In the genomic region with DNA sequence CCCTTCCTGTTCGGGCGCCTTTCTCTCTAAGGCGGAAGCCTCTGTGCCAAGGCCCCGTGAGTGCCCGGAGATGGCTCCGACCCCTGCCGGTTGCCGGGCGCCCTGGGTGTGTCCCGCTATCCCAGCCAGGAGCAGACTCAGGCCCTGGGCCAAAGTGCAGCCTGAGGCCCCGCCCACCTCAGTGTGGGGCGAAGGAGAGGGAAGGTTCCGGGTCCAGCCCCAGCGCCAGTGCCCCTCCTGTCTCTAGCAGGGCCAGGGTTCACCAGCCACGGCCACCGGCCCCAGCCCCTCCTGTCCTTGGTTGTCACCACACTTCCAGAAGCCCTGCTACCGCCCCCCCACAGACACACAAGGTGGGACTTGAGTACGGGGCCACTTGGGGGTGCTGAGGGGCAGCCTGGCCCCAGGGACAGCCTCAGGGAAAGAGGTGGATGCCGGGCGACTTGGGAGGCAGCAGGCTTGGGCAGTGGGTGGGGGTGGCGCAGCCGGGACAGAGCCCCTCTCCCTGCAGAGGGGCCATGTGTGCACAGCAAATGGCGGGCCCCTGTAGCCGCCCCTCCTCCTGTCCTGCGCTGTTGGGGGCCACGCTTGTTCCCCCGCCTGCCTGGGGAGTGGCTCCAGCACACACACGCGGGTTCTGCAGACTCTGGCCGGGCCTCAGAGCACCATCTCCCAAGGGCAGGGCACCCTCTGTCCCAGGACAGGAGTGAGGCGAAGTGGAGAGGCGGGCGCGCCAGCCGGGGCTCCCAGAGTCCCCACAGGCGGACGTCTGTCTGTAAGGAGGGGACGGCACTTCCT, we compare ENCODE assay signal across 1 cellular context.
TF ChIP-seq lines count a peak whose summit lies in the region.

No MANE protein-coding gene starts in this region.

TF ChIP-seq in HepG2, 621 proteins besides CTCF, POLR2A, EP300 and RAD21 (continued from another document and continues in another):
- TF ChIP-seq, protein P1, sequence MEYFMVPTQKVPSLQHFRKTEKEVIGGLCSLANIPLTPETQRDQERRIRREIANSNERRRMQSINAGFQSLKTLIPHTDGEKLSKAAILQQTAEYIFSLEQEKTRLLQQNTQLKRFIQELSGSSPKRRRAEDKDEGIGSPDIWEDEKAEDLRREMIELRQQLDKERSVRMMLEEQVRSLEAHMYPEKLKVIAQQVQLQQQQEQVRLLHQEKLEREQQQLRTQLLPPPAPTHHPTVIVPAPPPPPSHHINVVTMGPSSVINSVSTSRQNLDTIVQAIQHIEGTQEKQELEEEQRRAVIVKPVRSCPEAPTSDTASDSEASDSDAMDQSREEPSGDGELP (IDR thresholded peaks at IDR 0.05; ENCODE audit: borderline replicate concordance, low read depth): peak; percentile 63; the same call in 1 of the 2 replicates
- no peak for TF ChIP-seq ZNF224 (CRISPR knock-in tag; IDR thresholded peaks at IDR 0.05)
- peak; percentile 25 for TF ChIP-seq ZNF781 (CRISPR knock-in tag; IDR thresholded peaks at IDR 0.05; ENCODE audit: borderline replicate concordance, not compliant biosample characterization)
- TF ChIP-seq ZNF431 (CRISPR knock-in tag; IDR thresholded peaks at IDR 0.05; ENCODE audit: borderline replicate concordance, low read depth): 0 out of 2 replicates have a peak, but pooled peaks have one; percentile 60
- TF ChIP-seq ZFP62 (CRISPR knock-in tag; IDR thresholded peaks at IDR 0.05): no peak
- peak; percentile 90 for TF ChIP-seq PHF5A (CRISPR knock-in tag; IDR thresholded peaks at IDR 0.05; ENCODE audit: low read depth, unreplicated experiment)
- no peak for TF ChIP-seq FLYWCH1 (CRISPR knock-in tag; IDR thresholded peaks at IDR 0.05)
- peak; percentile 67 for TF ChIP-seq ZNF883 (CRISPR knock-in tag; IDR thresholded peaks at IDR 0.05; ENCODE audit: not compliant biosample characterization)
- 0 out of 2 replicates have a peak, but pooled peaks have one; percentile 67 for TF ChIP-seq ZNF136 (CRISPR knock-in tag; IDR thresholded peaks at IDR 0.05; ENCODE audit: low read depth)
- no peak for TF ChIP-seq HCFC1 (IDR thresholded peaks at IDR 0.05; ENCODE audit: low read depth, low read length)
- no peak for TF ChIP-seq SYNCRIP (IDR thresholded peaks at IDR 0.05; ENCODE audit: insufficient read depth, low read depth, low read length)
- peak; percentile 77; the same call in 1 of the 2 replicates for TF ChIP-seq GTF3A (CRISPR knock-in tag; conservative IDR thresholded peaks at IDR 0.05)
- TF ChIP-seq ZNF562 (CRISPR knock-in tag; IDR thresholded peaks at IDR 0.05; ENCODE audit: borderline replicate concordance): no peak
- TF ChIP-seq FOXO1 (CRISPR knock-in tag; IDR thresholded peaks at IDR 0.05): peak; percentile 66; the same call in 1 of the 2 replicates
- TF ChIP-seq ISL2 (CRISPR knock-in tag; IDR thresholded peaks at IDR 0.05): peak; percentile 76
- TF ChIP-seq, protein P2, sequence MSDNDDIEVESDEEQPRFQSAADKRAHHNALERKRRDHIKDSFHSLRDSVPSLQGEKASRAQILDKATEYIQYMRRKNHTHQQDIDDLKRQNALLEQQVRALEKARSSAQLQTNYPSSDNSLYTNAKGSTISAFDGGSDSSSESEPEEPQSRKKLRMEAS (IDR thresholded peaks at IDR 0.05): no peak; the same call in 1 of the 2 replicates
- no peak for TF ChIP-seq ZNF335 (CRISPR knock-in tag; IDR thresholded peaks at IDR 0.05)
- no peak; the same call in 1 of the 2 replicates for TF ChIP-seq KMT2A (CRISPR knock-in tag; IDR thresholded peaks at IDR 0.05)
- TF ChIP-seq ZC3H4 (CRISPR knock-in tag; IDR thresholded peaks at IDR 0.05; ENCODE audit: borderline replicate concordance): peak; percentile 90; the same call in 1 of the 2 replicates
- peak; percentile 71 for TF ChIP-seq GATAD2A (CRISPR knock-in tag; IDR thresholded peaks at IDR 0.05)
- TF ChIP-seq, protein P3, sequence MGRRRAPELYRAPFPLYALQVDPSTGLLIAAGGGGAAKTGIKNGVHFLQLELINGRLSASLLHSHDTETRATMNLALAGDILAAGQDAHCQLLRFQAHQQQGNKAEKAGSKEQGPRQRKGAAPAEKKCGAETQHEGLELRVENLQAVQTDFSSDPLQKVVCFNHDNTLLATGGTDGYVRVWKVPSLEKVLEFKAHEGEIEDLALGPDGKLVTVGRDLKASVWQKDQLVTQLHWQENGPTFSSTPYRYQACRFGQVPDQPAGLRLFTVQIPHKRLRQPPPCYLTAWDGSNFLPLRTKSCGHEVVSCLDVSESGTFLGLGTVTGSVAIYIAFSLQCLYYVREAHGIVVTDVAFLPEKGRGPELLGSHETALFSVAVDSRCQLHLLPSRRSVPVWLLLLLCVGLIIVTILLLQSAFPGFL (CRISPR knock-in tag; IDR thresholded peaks at IDR 0.05): no peak
- TF ChIP-seq, protein P4, sequence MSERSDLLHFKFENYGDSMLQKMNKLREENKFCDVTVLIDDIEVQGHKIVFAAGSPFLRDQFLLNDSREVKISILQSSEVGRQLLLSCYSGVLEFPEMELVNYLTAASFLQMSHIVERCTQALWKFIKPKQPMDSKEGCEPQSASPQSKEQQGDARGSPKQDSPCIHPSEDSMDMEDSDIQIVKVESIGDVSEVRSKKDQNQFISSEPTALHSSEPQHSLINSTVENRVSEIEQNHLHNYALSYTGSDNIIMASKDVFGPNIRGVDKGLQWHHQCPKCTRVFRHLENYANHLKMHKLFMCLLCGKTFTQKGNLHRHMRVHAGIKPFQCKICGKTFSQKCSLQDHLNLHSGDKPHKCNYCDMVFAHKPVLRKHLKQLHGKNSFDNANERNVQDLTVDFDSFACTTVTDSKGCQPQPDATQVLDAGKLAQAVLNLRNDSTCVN (CRISPR knock-in tag; IDR thresholded peaks at IDR 0.05; ENCODE audit: borderline replicate concordance): no peak; the same call in 1 of the 2 replicates
- no peak for TF ChIP-seq MBD4 (IDR thresholded peaks at IDR 0.05; ENCODE audit: borderline replicate concordance, low read length)
- TF ChIP-seq RBFOX2 (IDR thresholded peaks at IDR 0.05; ENCODE audit: low read depth, low read length): peak; percentile 92
- TF ChIP-seq SMAD3 (CRISPR knock-in tag; IDR thresholded peaks at IDR 0.05): peak; percentile 67; the same call in 1 of the 2 replicates
- peak; percentile 75; the same call in 1 of the 2 replicates for TF ChIP-seq HOXA3 (CRISPR knock-in tag; IDR thresholded peaks at IDR 0.05)
- TF ChIP-seq, protein P5, sequence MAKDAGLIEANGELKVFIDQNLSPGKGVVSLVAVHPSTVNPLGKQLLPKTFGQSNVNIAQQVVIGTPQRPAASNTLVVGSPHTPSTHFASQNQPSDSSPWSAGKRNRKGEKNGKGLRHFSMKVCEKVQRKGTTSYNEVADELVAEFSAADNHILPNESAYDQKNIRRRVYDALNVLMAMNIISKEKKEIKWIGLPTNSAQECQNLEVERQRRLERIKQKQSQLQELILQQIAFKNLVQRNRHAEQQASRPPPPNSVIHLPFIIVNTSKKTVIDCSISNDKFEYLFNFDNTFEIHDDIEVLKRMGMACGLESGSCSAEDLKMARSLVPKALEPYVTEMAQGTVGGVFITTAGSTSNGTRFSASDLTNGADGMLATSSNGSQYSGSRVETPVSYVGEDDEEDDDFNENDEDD (CRISPR knock-in tag; IDR thresholded peaks at IDR 0.05; ENCODE audit: borderline replicate concordance): peak; percentile 55; the same call in 1 of the 2 replicates
- TF ChIP-seq, protein P6, sequence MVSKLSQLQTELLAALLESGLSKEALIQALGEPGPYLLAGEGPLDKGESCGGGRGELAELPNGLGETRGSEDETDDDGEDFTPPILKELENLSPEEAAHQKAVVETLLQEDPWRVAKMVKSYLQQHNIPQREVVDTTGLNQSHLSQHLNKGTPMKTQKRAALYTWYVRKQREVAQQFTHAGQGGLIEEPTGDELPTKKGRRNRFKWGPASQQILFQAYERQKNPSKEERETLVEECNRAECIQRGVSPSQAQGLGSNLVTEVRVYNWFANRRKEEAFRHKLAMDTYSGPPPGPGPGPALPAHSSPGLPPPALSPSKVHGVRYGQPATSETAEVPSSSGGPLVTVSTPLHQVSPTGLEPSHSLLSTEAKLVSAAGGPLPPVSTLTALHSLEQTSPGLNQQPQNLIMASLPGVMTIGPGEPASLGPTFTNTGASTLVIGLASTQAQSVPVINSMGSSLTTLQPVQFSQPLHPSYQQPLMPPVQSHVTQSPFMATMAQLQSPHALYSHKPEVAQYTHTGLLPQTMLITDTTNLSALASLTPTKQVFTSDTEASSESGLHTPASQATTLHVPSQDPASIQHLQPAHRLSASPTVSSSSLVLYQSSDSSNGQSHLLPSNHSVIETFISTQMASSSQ (IDR thresholded peaks at IDR 0.05; ENCODE audit: low read depth): no peak
- TF ChIP-seq, protein P6 (CRISPR knock-in tag; IDR thresholded peaks at IDR 0.05; ENCODE audit: borderline replicate concordance): peak; percentile 71; the same call in 1 of the 2 replicates
- no peak for TF ChIP-seq ZNF484 (CRISPR knock-in tag; IDR thresholded peaks at IDR 0.05; ENCODE audit: borderline replicate concordance, low read depth)
- TF ChIP-seq, protein P7, sequence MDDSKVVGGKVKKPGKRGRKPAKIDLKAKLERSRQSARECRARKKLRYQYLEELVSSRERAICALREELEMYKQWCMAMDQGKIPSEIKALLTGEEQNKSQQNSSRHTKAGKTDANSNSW (CRISPR knock-in tag; IDR thresholded peaks at IDR 0.05; ENCODE audit: borderline replicate concordance): no peak
- TF ChIP-seq POGZ (CRISPR knock-in tag; IDR thresholded peaks at IDR 0.05): no peak
- no peak for TF ChIP-seq MYNN (CRISPR knock-in tag; IDR thresholded peaks at IDR 0.05; ENCODE audit: low read depth)
- TF ChIP-seq TSC22D2 (CRISPR knock-in tag; IDR thresholded peaks at IDR 0.05; ENCODE audit: borderline replicate concordance): no peak
- no peak for TF ChIP-seq ZNF432 (CRISPR knock-in tag; IDR thresholded peaks at IDR 0.05; ENCODE audit: borderline replicate concordance)
- TF ChIP-seq YEATS2 (CRISPR knock-in tag; IDR thresholded peaks at IDR 0.05; ENCODE audit: borderline replicate concordance): peak; percentile 37; the same call in 1 of the 2 replicates
- no peak for TF ChIP-seq REXO4 (CRISPR knock-in tag; IDR thresholded peaks at IDR 0.05; ENCODE audit: borderline replicate concordance)
- TF ChIP-seq ZFX (CRISPR knock-in tag; IDR thresholded peaks at IDR 0.05; ENCODE audit: low read depth): peak; percentile 87
- TF ChIP-seq ZNF660 (CRISPR knock-in tag; IDR thresholded peaks at IDR 0.05; ENCODE audit: borderline replicate concordance, low read depth): no peak
- TF ChIP-seq RCOR2 (CRISPR knock-in tag; IDR thresholded peaks at IDR 0.05): no peak
- no peak for TF ChIP-seq ZNF569 (CRISPR knock-in tag; IDR thresholded peaks at IDR 0.05; ENCODE audit: borderline replicate concordance)
- no peak for TF ChIP-seq JARID2 (CRISPR knock-in tag; IDR thresholded peaks at IDR 0.05; ENCODE audit: insufficient replicate concordance)
- TF ChIP-seq MED1 (CRISPR knock-in tag; IDR thresholded peaks at IDR 0.05): peak; percentile 92
- TF ChIP-seq DNMT1 (CRISPR knock-in tag; IDR thresholded peaks at IDR 0.05): no peak
- TF ChIP-seq, protein P8, sequence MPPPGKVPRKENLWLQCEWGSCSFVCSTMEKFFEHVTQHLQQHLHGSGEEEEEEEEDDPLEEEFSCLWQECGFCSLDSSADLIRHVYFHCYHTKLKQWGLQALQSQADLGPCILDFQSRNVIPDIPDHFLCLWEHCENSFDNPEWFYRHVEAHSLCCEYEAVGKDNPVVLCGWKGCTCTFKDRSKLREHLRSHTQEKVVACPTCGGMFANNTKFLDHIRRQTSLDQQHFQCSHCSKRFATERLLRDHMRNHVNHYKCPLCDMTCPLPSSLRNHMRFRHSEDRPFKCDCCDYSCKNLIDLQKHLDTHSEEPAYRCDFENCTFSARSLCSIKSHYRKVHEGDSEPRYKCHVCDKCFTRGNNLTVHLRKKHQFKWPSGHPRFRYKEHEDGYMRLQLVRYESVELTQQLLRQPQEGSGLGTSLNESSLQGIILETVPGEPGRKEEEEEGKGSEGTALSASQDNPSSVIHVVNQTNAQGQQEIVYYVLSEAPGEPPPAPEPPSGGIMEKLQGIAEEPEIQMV (CRISPR knock-in tag; IDR thresholded peaks at IDR 0.05; ENCODE audit: low read depth): no peak
- TF ChIP-seq ERF (CRISPR knock-in tag; IDR thresholded peaks at IDR 0.05): peak; percentile 78; the same call in 1 of the 2 replicates
- TF ChIP-seq, protein P9, sequence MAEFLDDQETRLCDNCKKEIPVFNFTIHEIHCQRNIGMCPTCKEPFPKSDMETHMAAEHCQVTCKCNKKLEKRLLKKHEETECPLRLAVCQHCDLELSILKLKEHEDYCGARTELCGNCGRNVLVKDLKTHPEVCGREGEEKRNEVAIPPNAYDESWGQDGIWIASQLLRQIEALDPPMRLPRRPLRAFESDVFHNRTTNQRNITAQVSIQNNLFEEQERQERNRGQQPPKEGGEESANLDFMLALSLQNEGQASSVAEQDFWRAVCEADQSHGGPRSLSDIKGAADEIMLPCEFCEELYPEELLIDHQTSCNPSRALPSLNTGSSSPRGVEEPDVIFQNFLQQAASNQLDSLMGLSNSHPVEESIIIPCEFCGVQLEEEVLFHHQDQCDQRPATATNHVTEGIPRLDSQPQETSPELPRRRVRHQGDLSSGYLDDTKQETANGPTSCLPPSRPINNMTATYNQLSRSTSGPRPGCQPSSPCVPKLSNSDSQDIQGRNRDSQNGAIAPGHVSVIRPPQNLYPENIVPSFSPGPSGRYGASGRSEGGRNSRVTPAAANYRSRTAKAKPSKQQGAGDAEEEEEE (CRISPR knock-in tag; IDR thresholded peaks at IDR 0.05; ENCODE audit: borderline replicate concordance): no peak
- TF ChIP-seq, protein P10, sequence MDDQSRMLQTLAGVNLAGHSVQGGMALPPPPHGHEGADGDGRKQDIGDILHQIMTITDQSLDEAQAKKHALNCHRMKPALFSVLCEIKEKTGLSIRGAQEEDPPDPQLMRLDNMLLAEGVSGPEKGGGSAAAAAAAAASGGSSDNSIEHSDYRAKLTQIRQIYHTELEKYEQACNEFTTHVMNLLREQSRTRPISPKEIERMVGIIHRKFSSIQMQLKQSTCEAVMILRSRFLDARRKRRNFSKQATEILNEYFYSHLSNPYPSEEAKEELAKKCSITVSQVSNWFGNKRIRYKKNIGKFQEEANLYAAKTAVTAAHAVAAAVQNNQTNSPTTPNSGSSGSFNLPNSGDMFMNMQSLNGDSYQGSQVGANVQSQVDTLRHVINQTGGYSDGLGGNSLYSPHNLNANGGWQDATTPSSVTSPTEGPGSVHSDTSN (CRISPR knock-in tag; IDR thresholded peaks at IDR 0.05; ENCODE audit: borderline replicate concordance): no peak
- TF ChIP-seq, protein P11, sequence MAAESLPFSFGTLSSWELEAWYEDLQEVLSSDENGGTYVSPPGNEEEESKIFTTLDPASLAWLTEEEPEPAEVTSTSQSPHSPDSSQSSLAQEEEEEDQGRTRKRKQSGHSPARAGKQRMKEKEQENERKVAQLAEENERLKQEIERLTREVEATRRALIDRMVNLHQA (CRISPR knock-in tag; IDR thresholded peaks at IDR 0.05): no peak
- TF ChIP-seq ATF7-NPFF (CRISPR knock-in tag; IDR thresholded peaks at IDR 0.05; ENCODE audit: low read depth): peak; percentile 41
- no peak; the same call in 1 of the 2 replicates for TF ChIP-seq ZNF709 (CRISPR knock-in tag; IDR thresholded peaks at IDR 0.05)
- TF ChIP-seq THYN1 (CRISPR knock-in tag; IDR thresholded peaks at IDR 0.05; ENCODE audit: borderline replicate concordance, low read depth): no peak
